9 cellular contexts compared by ENCODE assay signal in the genomic region with DNA sequence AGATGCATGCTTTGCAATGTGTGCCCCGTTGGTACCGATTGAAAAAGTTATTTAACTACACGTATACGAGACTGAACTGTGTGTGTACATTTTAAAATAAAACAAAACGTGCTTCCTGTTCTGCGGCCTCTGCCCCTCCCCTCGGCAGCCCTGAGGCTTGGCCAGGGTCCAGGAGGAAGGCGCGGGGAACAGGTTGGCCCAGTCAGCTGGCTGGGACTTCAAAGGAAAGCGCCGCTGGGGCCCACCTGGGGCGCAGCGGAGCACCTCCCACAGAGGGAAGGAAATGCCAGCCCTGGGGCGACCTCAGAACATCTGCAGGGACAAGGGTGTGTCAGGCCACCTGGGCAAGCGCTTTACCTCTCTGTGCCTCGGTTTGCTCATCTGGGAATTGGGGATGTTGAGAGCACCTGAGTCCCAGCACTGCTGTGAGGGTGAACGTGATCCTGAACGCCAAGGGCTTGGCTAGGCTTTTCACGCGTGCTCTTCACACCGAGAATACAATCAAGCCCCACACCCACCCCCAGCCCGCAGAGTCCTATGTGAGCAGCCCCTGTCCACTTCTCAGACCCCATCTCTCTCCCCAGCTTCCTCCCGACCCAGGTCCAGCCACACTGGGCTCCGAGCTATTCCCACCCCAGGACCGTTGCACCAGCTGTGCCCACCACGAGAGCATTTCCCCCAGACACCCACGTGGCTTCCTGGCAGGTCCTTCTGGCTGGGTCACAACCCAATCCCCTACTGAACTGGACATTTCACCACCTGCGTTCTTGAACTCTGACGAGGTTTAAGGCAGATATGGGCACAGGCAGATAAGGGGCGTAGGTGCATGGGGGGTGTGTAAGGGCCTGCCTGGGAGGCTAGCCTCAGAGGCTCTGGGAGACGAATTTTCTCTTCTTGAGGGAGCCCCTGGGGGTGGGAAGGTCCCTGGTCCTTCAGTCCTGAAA. TPM values are rescaled to one million over a fixed set of nuclear protein-coding genes. Genes with fewer than 3 reads are reported as not detected.
DNase-seq lines count a peak whose midpoint lies in the region; ATAC-seq lines count a peak whose summit lies in the region.
"Had no signal": no experiment of that assay in that cellular context is flagged by ENCODE, and none has a peak within 500 bp of the region (broad histone marks: within the 10 kb centered on the region; RNA-seq: fewer than 3 reads in every experiment).

No MANE protein-coding gene starts in this region.

- peak; percentile 75 for ATAC-seq in GM21576 (IDR thresholded peaks at IDR 0.05; ENCODE audit: unreplicated experiment)

- no peaks in the 10 kb centered on the region for H3F3A ChIP-seq in GM23248 (ENCODE audit: insufficient read depth)

- peak overlapping the region; percentile 83 for H3K4me3 Mint-ChIP-seq in activated naive CD4-positive, alpha-beta T cell treated with anti-CD3 and anti-CD28 coated beads, Interleukin-2, amount 50 U/mL, for 24 hours

- in situ Hi-C loops in GM23248 (cut with MboI): no loop called here

- no peaks in the 10 kb centered on the region for H3K9me2 ChIP-seq in GM23248 (ENCODE audit: insufficient read depth)

- no peak overlapping the region for H3K9ac ChIP-seq in GM23248

- no peak overlapping the region for H3K4me3 ChIP-seq in SJCRH30
- H3K4me3 ChIP-seq in GM23248: no peak overlapping the region
- H3K4me3 ChIP-seq: thoracic aorta had no signal

- H3K9me3 ChIP-seq in SJCRH30 (replicated peaks) (no peaks in the 10 kb centered on the region), GM23248 (ENCODE audit: low read depth) (no peaks in the 10 kb centered on the region)
- H3K9me3 ChIP-seq: thoracic aorta had no signal

- peaks cover 38% of the 10 kb centered on the region for H3K4me1 Mint-ChIP-seq in activated naive CD4-positive, alpha-beta T cell treated with anti-CD3 and anti-CD28 coated beads, Interleukin-2, amount 50 U/mL, for 24 hours

- no peaks in the 10 kb centered on the region for H3K79me2 ChIP-seq in GM23248 (ENCODE audit: insufficient read depth)

- H3K36me3 ChIP-seq in SJCRH30 (no peaks in the 10 kb centered on the region), GM23248 (ENCODE audit: low read depth) (no peaks in the 10 kb centered on the region)
- H3K36me3 ChIP-seq: thoracic aorta had no signal

- DNase-seq in DMS153 (lab: John Stamatoyannopoulos, UW): peak; percentile 98
- peak; percentile 100 for DNase-seq in LoVo (ENCODE audit: low spot score)
- DNase-seq in SJCRH30: peak; percentile 54 to 56
- DNase-seq in kidney glomerular epithelial cell (lab: John Stamatoyannopoulos, UW): peak; percentile 6
- peak; percentile 72 for DNase-seq in stimulated activated CD8-positive, alpha-beta memory T cell treated with anti-CD3 and anti-CD28 coated beads, Interleukin-12 subunit alpha, Interleukin-12 subunit beta, amount 100 ng/mL, for 1 hour (ENCODE audit: low read depth)
- no peak for DNase-seq in GM23248

- no peak overlapping the region for H3K27ac ChIP-seq in SJCRH30
- H3K27ac ChIP-seq in GM23248: no peak overlapping the region
- H3K27ac ChIP-seq: thoracic aorta had no signal

- H3K4me1 ChIP-seq in SJCRH30 (peaks cover 19% of the 10 kb centered on the region), GM23248 (ENCODE audit: insufficient read depth) (no peaks in the 10 kb centered on the region)

- H3K9me3 Mint-ChIP-seq in activated naive CD4-positive, alpha-beta T cell treated with anti-CD3 and anti-CD28 coated beads, Interleukin-2, amount 50 U/mL, for 24 hours: no peaks in the 10 kb centered on the region

- no peak overlapping the region for H2AFZ ChIP-seq in GM23248

- H3K27me3 Mint-ChIP-seq in activated naive CD4-positive, alpha-beta T cell treated with anti-CD3 and anti-CD28 coated beads, Interleukin-2, amount 50 U/mL, for 24 hours: peaks cover 1% of the 10 kb centered on the region

- no peaks in the 10 kb centered on the region for H3K27me3 ChIP-seq in SJCRH30
- no peaks in the 10 kb centered on the region for H3K27me3 ChIP-seq in GM23248 (replicated peaks; ENCODE audit: insufficient read depth)

- no peaks in the 10 kb centered on the region for H4K20me1 ChIP-seq in GM23248 (ENCODE audit: insufficient read depth)

- H3K36me3 Mint-ChIP-seq in activated naive CD4-positive, alpha-beta T cell treated with anti-CD3 and anti-CD28 coated beads, Interleukin-2, amount 50 U/mL, for 24 hours: no peaks in the 10 kb centered on the region

- H3K4me2 ChIP-seq in GM23248 (ENCODE audit: unreplicated experiment): no peak overlapping the region

- no peak overlapping the region for H3K27ac Mint-ChIP-seq in activated naive CD4-positive, alpha-beta T cell treated with anti-CD3 and anti-CD28 coated beads, Interleukin-2, amount 50 U/mL, for 24 hours

- WGBS in GM23248 (ENCODE audit: low coverage in 1 of 2, low lambda C conversion rate in 2 of 2, missing lambda C conversion rate in 2 of 2), 2 experiments: 65 to 73% methylated on average over 29 to 31 of the region's 31 CpGs

RNA-seq across cellular contexts. Expression of gene NCOR2, which starts 41.9 kb away (rescaled TPM):
- total RNA-seq in SJCRH30 (2014; rRNA removed; shearing (Covaris generic)): 48.5 and 52.2 TPM in 2 replicates
- 37.7 and 66.0 TPM in 2 replicates for total RNA-seq in GM23248 (2014; rRNA removed; shearing (Covaris generic))
- 40.8 and 43.5 TPM in 2 replicates for polyA plus RNA-seq in GM23248 (2016; fragmentation: Nextera tagmentation; extraction: Ambion mirVana)
